Comparison of ENCODE assay signal across 1 cellular context in genomic region chr1:51344276-51344601, GRCh38.
TF ChIP-seq lines count a peak whose summit lies in the region.

No MANE protein-coding gene starts in this region.

TF ChIP-seq in A549, 52 proteins besides CTCF, POLR2A, EP300 and RAD21 (continued from another document):
- TF ChIP-seq REST (IDR thresholded peaks at IDR 0.05): no peak
- TF ChIP-seq MAFK (IDR thresholded peaks at IDR 0.05; ENCODE audit: partially characterized antibody): no peak
- no peak for TF ChIP-seq KDM1A (IDR thresholded peaks at IDR 0.05; ENCODE audit: low read depth)
